In genomic region chr2:98453531-98453930, GRCh38 we compare ENCODE assay signal across 12 cellular contexts. TPM values are rescaled to one million over a fixed set of nuclear protein-coding genes. Genes with fewer than 3 reads are reported as not detected.
A peak's percentile ranks its signal among the peaks of the same experiment; 100 is the strongest.
DNase-seq lines count a peak whose midpoint lies in the region; ATAC-seq and TF ChIP-seq lines count a peak whose summit lies in the region.
"Had no signal": no experiment of that assay in that cellular context is flagged by ENCODE, and none has a peak within 500 bp of the region (broad histone marks: within the 10 kb centered on the region; RNA-seq: fewer than 3 reads in every experiment).

No MANE protein-coding gene starts in this region.

- H3K4me1 Mint-ChIP-seq in activated T-cell treated with anti-CD3 and anti-CD28 coated beads, Interleukin-2, amount 50 U/mL, for 72 hours (ENCODE audit: low read depth) = peaks cover 95% of the 10 kb centered on the region
- H3K4me1 Mint-ChIP-seq in activated T-cell treated with anti-CD3 and anti-CD28 coated beads, Interleukin-2, amount 50 U/mL, for 4 hours (ENCODE audit: low read depth) = peaks cover 96% of the 10 kb centered on the region
- H3K4me1 Mint-ChIP-seq in dendritic cell treated with granulocyte-macrophage colony-stimulating factor and Interleukin-4, amounts not matched to agents 40 ng/mL and 50 ng/mL, for 4 days (ENCODE audit: low read depth) = peaks cover 73% of the 10 kb centered on the region
- H3K4me1 Mint-ChIP-seq in stimulated activated effector memory CD8-positive, alpha-beta T cell treated with anti-CD3 and anti-CD28 coated beads, Interleukin-12 subunit alpha, Interleukin-12 subunit beta, amount 100 ng/mL, for 72 hours = peaks cover 95% of the 10 kb centered on the region

- H3K4me2 ChIP-seq in MM.1S (ENCODE audit: low read depth, low read length) = peak overlapping the region; percentile 84; the same call in 1 of the 2 replicates

- no peaks in the 10 kb centered on the region for H3K27me3 Mint-ChIP-seq in activated T-cell treated with anti-CD3 and anti-CD28 coated beads, Interleukin-2, amount 50 U/mL, for 72 hours (ENCODE audit: low read depth)
- H3K27me3 Mint-ChIP-seq in activated T-cell treated with anti-CD3 and anti-CD28 coated beads, Interleukin-2, amount 50 U/mL, for 4 hours (ENCODE audit: low read depth) = no peaks in the 10 kb centered on the region
- H3K27me3 Mint-ChIP-seq in dendritic cell treated with granulocyte-macrophage colony-stimulating factor and Interleukin-4, amounts not matched to agents 40 ng/mL and 50 ng/mL, for 4 days = no peaks in the 10 kb centered on the region

- peak overlapping the region; percentile 70 to 73 for H3K4me3 Mint-ChIP-seq in activated T-cell treated with anti-CD3 and anti-CD28 coated beads, Interleukin-2, amount 50 U/mL, for 72 hours
- no peak overlapping the region for H3K4me3 Mint-ChIP-seq in activated T-cell treated with anti-CD3 and anti-CD28 coated beads, Interleukin-2, amount 50 U/mL, for 4 hours
- no peak overlapping the region for H3K4me3 Mint-ChIP-seq in dendritic cell treated with granulocyte-macrophage colony-stimulating factor and Interleukin-4, amounts not matched to agents 40 ng/mL and 50 ng/mL, for 4 days
- H3K4me3 Mint-ChIP-seq in stimulated activated effector memory CD8-positive, alpha-beta T cell treated with anti-CD3 and anti-CD28 coated beads, Interleukin-12 subunit alpha, Interleukin-12 subunit beta, amount 100 ng/mL, for 72 hours = peak overlapping the region; percentile 65

- H3K27ac ChIP-seq in MM.1S (ENCODE audit: low read length) = peak overlapping the region; percentile 99; the same call in 1 of the 2 replicates

- H3K4me1 ChIP-seq in MM.1S (ENCODE audit: low read length) = peaks cover 93% of the 10 kb centered on the region

- peaks cover 2 to 5% of the 10 kb centered on the region in 2 donors for H3K36me3 Mint-ChIP-seq in activated T-cell treated with anti-CD3 and anti-CD28 coated beads, Interleukin-2, amount 50 U/mL, for 72 hours (ENCODE audit: insufficient read depth in 2 of 2)
- peaks cover 6% of the 10 kb centered on the region for H3K36me3 Mint-ChIP-seq in activated T-cell treated with anti-CD3 and anti-CD28 coated beads, Interleukin-2, amount 50 U/mL, for 4 hours (ENCODE audit: insufficient read depth)
- H3K36me3 Mint-ChIP-seq in dendritic cell treated with granulocyte-macrophage colony-stimulating factor and Interleukin-4, amounts not matched to agents 40 ng/mL and 50 ng/mL, for 4 days (ENCODE audit: low read depth) = peaks cover 15% of the 10 kb centered on the region
- peaks cover 31% of the 10 kb centered on the region for H3K36me3 Mint-ChIP-seq in stimulated activated effector memory CD8-positive, alpha-beta T cell treated with anti-CD3 and anti-CD28 coated beads, Interleukin-12 subunit alpha, Interleukin-12 subunit beta, amount 100 ng/mL, for 72 hours

- peak overlapping the region; percentile 84 for H3K27ac Mint-ChIP-seq in activated T-cell treated with anti-CD3 and anti-CD28 coated beads, Interleukin-2, amount 50 U/mL, for 72 hours
- H3K27ac Mint-ChIP-seq in dendritic cell treated with granulocyte-macrophage colony-stimulating factor and Interleukin-4, amounts not matched to agents 40 ng/mL and 50 ng/mL, for 4 days = peak overlapping the region; percentile 92
- H3K27ac Mint-ChIP-seq in stimulated activated effector memory CD8-positive, alpha-beta T cell treated with anti-CD3 and anti-CD28 coated beads, Interleukin-12 subunit alpha, Interleukin-12 subunit beta, amount 100 ng/mL, for 72 hours = peak overlapping the region; percentile 87

- intact Hi-C loops in dendritic cell treated with granulocyte-macrophage colony-stimulating factor and Interleukin-4, amounts not matched to agents 40 ng/mL and 50 ng/mL, for 4 days (cut with micrococcal nuclease) = no loop called here
- intact Hi-C loops in posterior vena cava (cut with DNase I) = no loop called here

- no peak overlapping the region for H2AFZ ChIP-seq in MM.1S (ENCODE audit: low read length)

- H3K9me3 Mint-ChIP-seq in activated T-cell treated with anti-CD3 and anti-CD28 coated beads, Interleukin-2, amount 50 U/mL, for 72 hours = peaks cover 0 to 2% of the 10 kb centered on the region in 2 donors
- H3K9me3 Mint-ChIP-seq in activated T-cell treated with anti-CD3 and anti-CD28 coated beads, Interleukin-2, amount 50 U/mL, for 4 hours = no peaks in the 10 kb centered on the region
- no peaks in the 10 kb centered on the region for H3K9me3 Mint-ChIP-seq in dendritic cell treated with granulocyte-macrophage colony-stimulating factor and Interleukin-4, amounts not matched to agents 40 ng/mL and 50 ng/mL, for 4 days
- H3K9me3 Mint-ChIP-seq in stimulated activated effector memory CD8-positive, alpha-beta T cell treated with anti-CD3 and anti-CD28 coated beads, Interleukin-12 subunit alpha, Interleukin-12 subunit beta, amount 100 ng/mL, for 72 hours = no peaks in the 10 kb centered on the region

- H4K20me1 ChIP-seq in MM.1S (ENCODE audit: insufficient read depth, low read length) = peaks cover 4% of the 10 kb centered on the region; the same call in 1 of the 2 replicates

- no peak for ATAC-seq in activated T-cell treated with anti-CD3 and anti-CD28 coated beads, Interleukin-2, amount 50 U/mL, for 72 hours (replicated peaks in 1 of 2)
- no peak for ATAC-seq in activated T-cell treated with anti-CD3 and anti-CD28 coated beads, Interleukin-2, amount 50 U/mL, for 4 hours
- ATAC-seq in stimulated activated effector memory CD8-positive, alpha-beta T cell treated with anti-CD3 and anti-CD28 coated beads, Interleukin-12 subunit alpha, Interleukin-12 subunit beta, amount 100 ng/mL, for 72 hours = no peak
- no peak for ATAC-seq in GM19035 (IDR thresholded peaks at IDR 0.05; ENCODE audit: unreplicated experiment)

- no peaks in the 10 kb centered on the region for H3K27me3 ChIP-seq in MM.1S (replicated peaks; ENCODE audit: insufficient read depth, low read length)

- H3K9ac ChIP-seq in MM.1S (ENCODE audit: low read length) = no peak overlapping the region

- H3K9me2 ChIP-seq in MM.1S (replicated peaks; ENCODE audit: insufficient read depth, low read length) = no peaks in the 10 kb centered on the region

- no peak overlapping the region for H3K4me3 ChIP-seq in MM.1S (ENCODE audit: low read length)

- no peaks in the 10 kb centered on the region for H3K9me3 ChIP-seq in MM.1S (replicated peaks; ENCODE audit: insufficient read depth, low read length)

- H3F3A ChIP-seq in MM.1S (ENCODE audit: insufficient read depth, low read length) = peaks cover 91% of the 10 kb centered on the region

- H3K36me3 ChIP-seq in MM.1S (replicated peaks; ENCODE audit: insufficient read depth, low read length) = peaks cover 3% of the 10 kb centered on the region; the same call in 1 of the 2 replicates

- H3K79me2 ChIP-seq in MM.1S (ENCODE audit: low read length) = peaks cover 100% of the 10 kb centered on the region

- no peak for TF ChIP-seq CTCF in MM.1S (IDR thresholded peaks at IDR 0.05; ENCODE audit: low read length)

- no peak for DNase-seq in activated T-cell treated with anti-CD3 and anti-CD28 coated beads, Interleukin-2, amount 50 U/mL, for 72 hours
- no peak for DNase-seq in activated T-cell treated with anti-CD3 and anti-CD28 coated beads, Interleukin-2, amount 50 U/mL, for 4 hours
- no peak for DNase-seq in MM.1S
- no peak for DNase-seq in stimulated activated effector memory CD8-positive, alpha-beta T cell treated with anti-CD3 and anti-CD28 coated beads, Interleukin-12 subunit alpha, Interleukin-12 subunit beta, amount 100 ng/mL, for 72 hours (ENCODE audit: low spot score in 2 of 2)
- DNase-seq in NCI-H446 treated with DMSO at 0.1 percent for 48 hours (lab: John Stamatoyannopoulos, UW) = no peak
- DNase-seq in posterior vena cava (ENCODE audit: low spot score) = no peak
- DNase-seq: NCI-H2107; NCI-H82; stimulated activated naive CD4-positive, alpha-beta T cell; SW 1271 had no signal

RNA-seq across cellular contexts. Expression of gene INPP4A, which starts 8.9 kb away (rescaled TPM):
- 10 to 100 TPM; 51.6 to 55.1 TPM for total RNA-seq in activated T-cell treated with anti-CD3 and anti-CD28 coated beads, Interleukin-2, amount 50 U/mL, for 72 hours
- total RNA-seq in activated T-cell treated with anti-CD3 and anti-CD28 coated beads, Interleukin-2, amount 50 U/mL, for 4 hours = 10 to 100 TPM; 17.3 to 24.0 (median 17.3) TPM
- total RNA-seq in posterior vena cava = 10 to 100 TPM; 31.5 to 42.9 TPM

Comparison
In these comparisons a context has a peak if more than half of its experiments do, and no peak if none do; other contexts are left out.
1. H3K4me3 Mint-ChIP-seq: peak in activated T-cell treated with anti-CD3 and anti-CD28 coated beads, Interleukin-2, amount 50 U/mL, for 72 hours (2 of 2) and stimulated activated effector memory CD8-positive, alpha-beta T cell treated with anti-CD3 and anti-CD28 coated beads, Interleukin-12 subunit alpha, Interleukin-12 subunit beta, amount 100 ng/mL, for 72 hours (single experiment); none in activated T-cell treated with anti-CD3 and anti-CD28 coated beads, Interleukin-2, amount 50 U/mL, for 4 hours (single experiment) and dendritic cell treated with granulocyte-macrophage colony-stimulating factor and Interleukin-4, amounts not matched to agents 40 ng/mL and 50 ng/mL, for 4 days (single experiment).
2. Peak in every context shown above with its lines, with median percentiles within 50 percentile points of each other: H3K27ac Mint-ChIP-seq.